1 cellular context compared by ENCODE assay signal in the genomic region with DNA sequence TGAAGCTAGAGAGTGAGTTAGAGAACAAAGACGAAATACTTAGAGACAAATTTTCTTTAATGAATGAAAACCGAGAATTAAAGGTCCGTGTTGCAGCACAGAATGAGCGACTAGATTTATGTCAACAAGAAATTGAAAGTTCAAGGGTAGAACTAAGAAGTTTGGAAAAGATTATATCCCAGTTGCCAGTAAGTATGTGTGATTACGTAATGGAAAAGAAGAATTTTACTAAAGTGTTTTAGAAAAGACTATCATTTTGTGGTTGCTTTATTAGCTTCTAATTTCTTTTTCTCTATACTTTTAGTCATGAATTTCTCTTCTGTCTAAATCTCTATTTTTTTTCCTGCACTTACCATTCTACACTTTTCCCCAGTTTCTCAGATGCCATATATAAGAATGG.
TF ChIP-seq lines count a peak whose summit lies in the region.

No MANE protein-coding gene starts in this region.

TF ChIP-seq in HepG2, 621 proteins besides CTCF, POLR2A, EP300 and RAD21:
- TF ChIP-seq, protein P1, sequence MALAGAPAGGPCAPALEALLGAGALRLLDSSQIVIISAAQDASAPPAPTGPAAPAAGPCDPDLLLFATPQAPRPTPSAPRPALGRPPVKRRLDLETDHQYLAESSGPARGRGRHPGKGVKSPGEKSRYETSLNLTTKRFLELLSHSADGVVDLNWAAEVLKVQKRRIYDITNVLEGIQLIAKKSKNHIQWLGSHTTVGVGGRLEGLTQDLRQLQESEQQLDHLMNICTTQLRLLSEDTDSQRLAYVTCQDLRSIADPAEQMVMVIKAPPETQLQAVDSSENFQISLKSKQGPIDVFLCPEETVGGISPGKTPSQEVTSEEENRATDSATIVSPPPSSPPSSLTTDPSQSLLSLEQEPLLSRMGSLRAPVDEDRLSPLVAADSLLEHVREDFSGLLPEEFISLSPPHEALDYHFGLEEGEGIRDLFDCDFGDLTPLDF (CRISPR knock-in tag; IDR thresholded peaks at IDR 0.05): no peak
- TF ChIP-seq CEBPB (IDR thresholded peaks at IDR 0.05; ENCODE audit: borderline replicate concordance, low read depth, low read length): peak; percentile 58; the same call in 1 of the 2 replicates
TF ChIP-seq in HepG2: peak in this region for 1.
